ENCODE assay signal across 22 cellular contexts in genomic region chr4:58825278-58825677, GRCh38.
"Had no signal": no experiment of that assay in that cellular context is flagged by ENCODE, and none has a peak within 500 bp of the region (broad histone marks: within the 10 kb centered on the region; RNA-seq: fewer than 3 reads in every experiment).

No MANE protein-coding gene starts in this region.

- ATAC-seq: foreskin keratinocyte, gastroesophageal sphincter, heart right ventricle, left cardiac atrium, left lung, left ventricle myocardium superior, lower lobe of right lung, mucosa of descending colon had no signal

- H3K9me3 ChIP-seq: esophagus muscularis mucosa, gastroesophageal sphincter, heart right ventricle, lower lobe of right lung, mucosa of descending colon had no signal

- H3K27ac ChIP-seq: coronary artery, dorsolateral prefrontal cortex, esophagus muscularis mucosa, foreskin keratinocyte, gastroesophageal sphincter, heart right ventricle, left lung, lower lobe of right lung had no signal

- H3K27me3 ChIP-seq: dorsolateral prefrontal cortex, esophagus muscularis mucosa, foreskin keratinocyte, gastroesophageal sphincter, heart right ventricle, left lung had no signal

- H3K36me3 ChIP-seq: esophagus muscularis mucosa, gastroesophageal sphincter, heart right ventricle, left lung, lower lobe of right lung had no signal

- H3K4me3 ChIP-seq: coronary artery, dorsolateral prefrontal cortex, esophagus muscularis mucosa, gastroesophageal sphincter, heart right ventricle, left lung, lower lobe of right lung, mucosa of descending colon had no signal

- FAIRE-seq: colon, endothelial cell of umbilical vein, frontal cortex, islet of Langerhans, keratinocyte had no signal

- H3K4me1 ChIP-seq: esophagus muscularis mucosa, foreskin keratinocyte, gastroesophageal sphincter, heart right ventricle, left lung, lower lobe of right lung had no signal

- DNase-seq: dermis blood vessel endothelial cell; dorsolateral prefrontal cortex; effector CD4-positive, alpha-beta T cell; effector memory CD4-positive, alpha-beta T cell; foreskin keratinocyte; head of caudate nucleus; heart right ventricle; hippocampal formation; left cardiac atrium; left lung; left ventricle myocardium superior; lower lobe of right lung; mesenchymal stem cell; mucosa of descending colon had no signal
